In the genomic region with DNA sequence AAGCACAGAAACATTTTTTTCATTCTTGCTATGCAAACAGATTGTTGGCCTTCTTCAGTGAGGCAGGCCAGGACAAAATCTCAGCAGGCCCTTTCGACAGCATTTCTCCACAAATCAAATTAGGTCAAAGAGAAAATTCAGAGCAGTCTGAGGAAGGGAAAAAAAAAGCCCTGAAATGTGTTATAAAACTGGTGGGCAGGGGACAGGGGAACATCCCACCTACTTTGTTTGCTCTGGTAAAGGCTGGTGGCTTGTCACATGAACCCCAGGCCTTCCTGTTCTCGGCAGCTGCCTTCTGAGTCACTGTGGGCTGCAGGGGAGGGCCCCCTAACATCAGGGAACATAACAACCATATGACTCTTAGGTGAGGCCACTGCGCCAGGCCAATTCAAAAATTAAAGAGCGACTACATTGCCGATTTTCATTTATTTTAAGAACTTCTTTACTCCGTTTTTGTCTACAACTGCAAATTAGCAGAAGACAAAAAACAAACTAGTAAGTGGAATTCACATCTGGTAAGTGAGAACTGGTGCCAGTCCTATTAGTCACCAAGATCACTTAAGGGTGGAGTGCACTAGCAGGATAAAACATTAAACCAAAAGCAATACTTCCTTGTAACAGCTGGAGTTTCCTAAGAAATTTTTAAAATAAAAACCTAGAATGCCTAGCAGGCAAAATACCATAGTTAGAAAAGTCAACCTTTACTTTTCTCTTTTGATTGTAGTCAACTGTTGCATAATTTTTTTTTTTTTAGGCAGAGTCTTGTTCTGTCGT, we compare ENCODE assay signal across 1 cellular context.
A peak's percentile ranks its signal among the peaks of the same experiment; 100 is the strongest.
TF ChIP-seq lines count a peak whose summit lies in the region.

No MANE protein-coding gene starts in this region.

TF ChIP-seq in SK-N-SH, 30 proteins besides CTCF, POLR2A, EP300 and RAD21 (continued from another document):
- peak; percentile 38; the same call in 1 of the 2 replicates for TF ChIP-seq USF1 (IDR thresholded peaks at IDR 0.05; ENCODE audit: borderline replicate concordance, low read depth)
- TF ChIP-seq MXI1 (IDR thresholded peaks at IDR 0.05; ENCODE audit: low read depth, low read length) = no peak
- no peak for TF ChIP-seq FOXJ3 (CRISPR knock-in tag; IDR thresholded peaks at IDR 0.05)
- TF ChIP-seq CHD2 (IDR thresholded peaks at IDR 0.05; ENCODE audit: low read length, partially characterized antibody) = no peak
- no peak for TF ChIP-seq NFIC (IDR thresholded peaks at IDR 0.05; ENCODE audit: borderline replicate concordance)
- TF ChIP-seq, protein P1, sequence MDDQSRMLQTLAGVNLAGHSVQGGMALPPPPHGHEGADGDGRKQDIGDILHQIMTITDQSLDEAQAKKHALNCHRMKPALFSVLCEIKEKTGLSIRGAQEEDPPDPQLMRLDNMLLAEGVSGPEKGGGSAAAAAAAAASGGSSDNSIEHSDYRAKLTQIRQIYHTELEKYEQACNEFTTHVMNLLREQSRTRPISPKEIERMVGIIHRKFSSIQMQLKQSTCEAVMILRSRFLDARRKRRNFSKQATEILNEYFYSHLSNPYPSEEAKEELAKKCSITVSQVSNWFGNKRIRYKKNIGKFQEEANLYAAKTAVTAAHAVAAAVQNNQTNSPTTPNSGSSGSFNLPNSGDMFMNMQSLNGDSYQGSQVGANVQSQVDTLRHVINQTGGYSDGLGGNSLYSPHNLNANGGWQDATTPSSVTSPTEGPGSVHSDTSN (IDR thresholded peaks at IDR 0.05) = peak; percentile 31
- TF ChIP-seq MAX (IDR thresholded peaks at IDR 0.05; ENCODE audit: low read depth) = peak; percentile 84
- no peak for TF ChIP-seq EZH2phosphoT487 (IDR thresholded peaks at IDR 0.05; ENCODE audit: borderline replicate concordance, low read depth)
- no peak for TF ChIP-seq RFX5 (IDR thresholded peaks at IDR 0.05; ENCODE audit: low read length)
- TF ChIP-seq TCF12 (IDR thresholded peaks at IDR 0.05) = peak; percentile 83
- TF ChIP-seq TEAD4 (IDR thresholded peaks at IDR 0.05; ENCODE audit: borderline replicate concordance, insufficient read depth) = 0 out of 2 replicates have a peak, but pooled peaks have one; percentile 9
- peak; percentile 74 for TF ChIP-seq FOSL2 (IDR thresholded peaks at IDR 0.05; ENCODE audit: borderline replicate concordance, low read depth)
- no peak for TF ChIP-seq GATA2 (CRISPR knock-in tag; IDR thresholded peaks at IDR 0.05)
- no peak for TF ChIP-seq IRF3 (IDR thresholded peaks at IDR 0.05; ENCODE audit: low read depth, low read length)
- TF ChIP-seq SMC3 (IDR thresholded peaks at IDR 0.05; ENCODE audit: low read depth, low read length) = no peak
- TF ChIP-seq RCOR1 (IDR thresholded peaks at IDR 0.05; ENCODE audit: low read length) = no peak
- no peak for TF ChIP-seq MEF2A (IDR thresholded peaks at IDR 0.05; ENCODE audit: borderline replicate concordance, low read depth)
- peak; percentile 48; the same call in 1 of the 2 replicates for TF ChIP-seq ELF1 (IDR thresholded peaks at IDR 0.05)
- TF ChIP-seq JUND (IDR thresholded peaks at IDR 0.05) = peak; percentile 69
- TF ChIP-seq, protein P2, sequence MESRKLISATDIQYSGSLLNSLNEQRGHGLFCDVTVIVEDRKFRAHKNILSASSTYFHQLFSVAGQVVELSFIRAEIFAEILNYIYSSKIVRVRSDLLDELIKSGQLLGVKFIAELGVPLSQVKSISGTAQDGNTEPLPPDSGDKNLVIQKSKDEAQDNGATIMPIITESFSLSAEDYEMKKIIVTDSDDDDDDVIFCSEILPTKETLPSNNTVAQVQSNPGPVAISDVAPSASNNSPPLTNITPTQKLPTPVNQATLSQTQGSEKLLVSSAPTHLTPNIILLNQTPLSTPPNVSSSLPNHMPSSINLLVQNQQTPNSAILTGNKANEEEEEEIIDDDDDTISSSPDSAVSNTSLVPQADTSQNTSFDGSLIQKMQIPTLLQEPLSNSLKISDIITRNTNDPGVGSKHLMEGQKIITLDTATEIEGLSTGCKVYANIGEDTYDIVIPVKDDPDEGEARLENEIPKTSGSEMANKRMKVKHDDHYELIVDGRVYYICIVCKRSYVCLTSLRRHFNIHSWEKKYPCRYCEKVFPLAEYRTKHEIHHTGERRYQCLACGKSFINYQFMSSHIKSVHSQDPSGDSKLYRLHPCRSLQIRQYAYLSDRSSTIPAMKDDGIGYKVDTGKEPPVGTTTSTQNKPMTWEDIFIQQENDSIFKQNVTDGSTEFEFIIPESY (IDR thresholded peaks at IDR 0.05; ENCODE audit: borderline replicate concordance, low read depth) = no peak
- no peak for TF ChIP-seq SIN3A (IDR thresholded peaks at IDR 0.05; ENCODE audit: borderline replicate concordance, low read depth, low read length)
- TF ChIP-seq RXRA (IDR thresholded peaks at IDR 0.05; ENCODE audit: borderline replicate concordance, low read depth) = peak; percentile 19; the same call in 1 of the 2 replicates
- no peak for TF ChIP-seq YY1 (IDR thresholded peaks at IDR 0.05; ENCODE audit: low read depth)
- no peak for TF ChIP-seq GABPA (IDR thresholded peaks at IDR 0.05; ENCODE audit: low read depth)
- no peak for TF ChIP-seq FOXM1 (IDR thresholded peaks at IDR 0.05; ENCODE audit: low read depth)
TF ChIP-seq in SK-N-SH: peak in this region for 9.
